ENCODE assay signal across 13 cellular contexts in the genomic region with DNA sequence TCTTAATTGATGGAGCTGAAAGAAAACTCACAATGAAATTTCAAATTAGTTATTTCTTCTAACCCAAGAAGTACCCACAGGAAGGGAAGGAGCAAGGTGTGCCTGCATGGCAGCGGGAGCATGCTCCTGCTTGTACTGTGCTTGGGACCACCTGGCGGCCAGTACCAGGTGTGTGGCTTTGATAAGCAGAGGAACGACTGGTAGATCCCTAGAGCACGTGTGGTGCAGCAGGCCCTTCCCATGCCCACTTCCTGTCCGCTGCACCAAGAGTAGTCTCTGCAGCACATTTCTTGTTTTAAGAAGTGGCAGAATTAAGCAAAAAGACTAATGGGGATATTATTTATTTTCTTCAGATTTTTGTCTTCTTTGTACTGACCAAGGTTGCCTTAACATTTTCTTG.
DNase-seq lines count a peak whose midpoint lies in the region; ATAC-seq and TF ChIP-seq lines count a peak whose summit lies in the region.
"Had no signal": no experiment of that assay in that cellular context is flagged by ENCODE, and none has a peak within 500 bp of the region (broad histone marks: within the 10 kb centered on the region; RNA-seq: fewer than 3 reads in every experiment).

No MANE protein-coding gene starts in this region.

- H2AK5ac ChIP-seq in mesenchymal stem cell (ENCODE audit: low read length, severe bottlenecking) = peak overlapping the region; percentile 18

- H3K27ac Mint-ChIP-seq in brain = peak overlapping the region in 3 of 5 experiments; percentile 77 to 83 (median 80)

- no peaks in the 10 kb centered on the region for H3K9me3 Mint-ChIP-seq in brain

- H3K9me3 ChIP-seq in BLaER1 treated with 17β-estradiol and CSF1 and Interleukin-3, amounts not matched to agents 10 nM and 100 nM (replicated peaks in 1 of 11) = no peaks in the 10 kb centered on the region
- H3K9me3 ChIP-seq in mesenchymal stem cell (ENCODE audit: control insufficient read depth, low read length) = no peaks in the 10 kb centered on the region
- H3K9me3 ChIP-seq: neutrophil had no signal

- no peak overlapping the region for H2BK15ac ChIP-seq in mesenchymal stem cell (ENCODE audit: low read depth, poor library complexity, severe bottlenecking)

- no peak for TF ChIP-seq CTCF in NB4 (IDR thresholded peaks at IDR 0.05; ENCODE audit: low read depth, low read length)
- no peak for TF ChIP-seq CTCF in brain (conservative IDR thresholded peaks at IDR 0.05)

- peaks cover 2 to 94% (median 34%) of the 10 kb centered on the region in 11 experiments; a peak in 18 of 22 replicates for H4K20me1 ChIP-seq in BLaER1 treated with 17β-estradiol and CSF1 and Interleukin-3, amounts not matched to agents 10 nM and 100 nM

- H3K4ac ChIP-seq in mesenchymal stem cell (ENCODE audit: low read depth in 1 of 2, low read length in 2 of 2) = no peak overlapping the region

- H2BK12ac ChIP-seq in mesenchymal stem cell (ENCODE audit: low read length in 2 of 2) = no peak overlapping the region

- peaks cover 14% of the 10 kb centered on the region for H3K79me1 ChIP-seq in mesenchymal stem cell (replicated peaks; ENCODE audit: low read length, poor library complexity, severe bottlenecking)

- no peak overlapping the region for H3K23ac ChIP-seq in mesenchymal stem cell (ENCODE audit: low read length in 2 of 2)

- H3K4me2 ChIP-seq in BLaER1 treated with 17β-estradiol and CSF1 and Interleukin-3, amounts not matched to agents 10 nM and 100 nM = peak overlapping the region in 10 of 11 experiments; percentile 12 to 61 (median 29); a peak in 15 of 22 replicates
- H3K4me2 ChIP-seq in mesenchymal stem cell (ENCODE audit: low read length, poor library complexity, severe bottlenecking) = no peak overlapping the region

- WGBS in mesenchymal stem cell = 92% methylated on average over 4 of the region's 5 CpGs

- peaks cover 21% of the 10 kb centered on the region for H3K36me3 Mint-ChIP-seq in brain

- H3K4me3 Mint-ChIP-seq in brain = no peak overlapping the region

- no peaks in the 10 kb centered on the region for H3K27me3 ChIP-seq in BLaER1 treated with 17β-estradiol and CSF1 and Interleukin-3, amounts not matched to agents 10 nM and 100 nM
- peaks cover 0 to 3% of the 10 kb centered on the region in 2 experiments for H3K27me3 ChIP-seq in mesenchymal stem cell (ENCODE audit: control insufficient read depth in 1 of 2, insufficient read depth in 1 of 2, low read length in 2 of 2)
- H3K27me3 ChIP-seq: neutrophil had no signal

- H4K91ac ChIP-seq in mesenchymal stem cell (ENCODE audit: low read length) = no peak overlapping the region

- H3K18ac ChIP-seq in mesenchymal stem cell (ENCODE audit: low read depth in 1 of 2, low read length in 2 of 2) = no peak overlapping the region

- DNase-seq in NB4 (ENCODE audit: low read depth) (peak; percentile 20), mesenchymal stem cell (no peak), NCI-H526 (lab: John Stamatoyannopoulos, UW) (no peak), inferior parietal cortex (ENCODE audit: extremely low spot score) (no peak)
- no peak for DNase-seq in activated CD4-positive, alpha-beta T cell treated with anti-CD3 and anti-CD28 coated beads, Interleukin-2, amount 50 U/mL, for 1 hour
- DNase-seq: activated CD4-positive, alpha-beta T cell treated with anti-CD3 and anti-CD28 coated beads for 1 hour; cerebellar nuclear complex; GDM1; left colon had no signal

- no peak overlapping the region for H4K8ac ChIP-seq in mesenchymal stem cell (ENCODE audit: low read length)

- H3K27ac ChIP-seq in BLaER1 treated with 17β-estradiol and CSF1 and Interleukin-3, amounts not matched to agents 10 nM and 100 nM = no peak overlapping the region
- peak overlapping the region; percentile 63 for H3K27ac ChIP-seq in mesenchymal stem cell (ENCODE audit: low read length, poor library complexity, severe bottlenecking)
- H3K27ac ChIP-seq: neutrophil had no signal

- peaks cover 12 to 74% (median 49%) of the 10 kb centered on the region in 11 experiments for H3K36me3 ChIP-seq in BLaER1 treated with 17β-estradiol and CSF1 and Interleukin-3, amounts not matched to agents 10 nM and 100 nM
- peaks cover 3% of the 10 kb centered on the region in 2 experiments for H3K36me3 ChIP-seq in mesenchymal stem cell (ENCODE audit: control insufficient read depth in 1 of 2, insufficient read depth in 2 of 2, low read depth in 1 of 2, low read length in 2 of 2)

- H2BK5ac ChIP-seq in mesenchymal stem cell (ENCODE audit: low read depth, low read length, poor library complexity, severe bottlenecking) = no peak overlapping the region

- TF ChIP-seq POLR2A in NB4 (IDR thresholded peaks at IDR 0.05; ENCODE audit: extremely low read depth, insufficient read length) = no peak

- H3K14ac ChIP-seq in mesenchymal stem cell (ENCODE audit: low read length in 2 of 2) = no peak overlapping the region

- no peak for ATAC-seq in GM21447 (IDR thresholded peaks at IDR 0.05; ENCODE audit: unreplicated experiment)
- ATAC-seq: left colon had no signal

- H3K27me3 Mint-ChIP-seq in brain = no peaks in the 10 kb centered on the region

- H3K4me3 ChIP-seq in BLaER1 treated with 17β-estradiol and CSF1 and Interleukin-3, amounts not matched to agents 10 nM and 100 nM = no peak overlapping the region
- H3K4me3 ChIP-seq in NB4 (ENCODE audit: low read depth, low read length) (no peak overlapping the region), mesenchymal stem cell (ENCODE audit: insufficient read depth in 1 of 2, low read depth in 1 of 2, low read length in 2 of 2) (no peak overlapping the region)

- peaks cover 5 to 57% (median 28%) of the 10 kb centered on the region in 10 experiments; a peak in 19 of 20 replicates for H3K4me1 ChIP-seq in BLaER1 treated with 17β-estradiol and CSF1 and Interleukin-3, amounts not matched to agents 10 nM and 100 nM
- H3K4me1 ChIP-seq in mesenchymal stem cell (ENCODE audit: control insufficient read depth, insufficient read depth, low read depth, low read length) = peaks cover 12% of the 10 kb centered on the region

- no peak overlapping the region for H2AFZ ChIP-seq in mesenchymal stem cell (ENCODE audit: low read depth, low read length)

- peak overlapping the region in 1 of 11 experiments; percentile 22; a peak in 1 of 22 replicates for H3K9ac ChIP-seq in BLaER1 treated with 17β-estradiol and CSF1 and Interleukin-3, amounts not matched to agents 10 nM and 100 nM
- H3K9ac ChIP-seq in mesenchymal stem cell (ENCODE audit: low read length) = no peak overlapping the region

- H3K4me1 Mint-ChIP-seq in brain = peaks cover 48% of the 10 kb centered on the region

- H2BK120ac ChIP-seq in mesenchymal stem cell (ENCODE audit: low read depth, low read length) = no peak overlapping the region
